Comparison of ENCODE assay signal across 10 cellular contexts in the genomic region with DNA sequence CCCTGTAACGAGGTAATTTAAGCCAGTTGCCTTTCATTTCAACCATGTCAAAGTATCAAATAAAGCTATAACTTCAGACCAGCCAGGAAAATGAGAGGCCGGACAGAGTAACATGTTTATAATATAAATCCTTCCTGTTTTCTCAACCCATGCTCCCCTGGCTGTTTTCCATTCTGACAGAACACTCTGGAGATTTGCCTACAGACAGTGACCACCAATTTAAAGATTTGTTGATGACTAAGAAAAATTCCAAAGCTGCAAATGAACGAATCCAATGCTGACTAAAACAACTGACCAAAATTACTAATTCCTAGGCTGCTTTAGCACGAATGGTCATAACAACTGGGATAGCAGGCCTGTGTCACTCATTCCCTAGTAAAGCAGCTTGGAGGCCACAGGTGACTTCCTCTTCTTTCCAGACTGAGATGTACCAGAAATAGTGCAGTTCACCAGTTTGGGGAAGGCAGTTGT.
DNase-seq lines count a peak whose midpoint lies in the region; ATAC-seq, FAIRE-seq and TF ChIP-seq lines count a peak whose summit lies in the region.
"Had no signal": no experiment of that assay in that cellular context is flagged by ENCODE, and none has a peak within 500 bp of the region (broad histone marks: within the 10 kb centered on the region; RNA-seq: fewer than 3 reads in every experiment).

No MANE protein-coding gene starts in this region.

- TF ChIP-seq CTCF in brain microvascular endothelial cell (IDR thresholded peaks at IDR 0.05; ENCODE audit: low read depth, low read length, missing control alignments): no peak
- TF ChIP-seq CTCF in type B pancreatic cell (conservative IDR thresholded peaks at IDR 0.05): no peak

- H3K4me1 Mint-ChIP-seq in type B pancreatic cell (ENCODE audit: unreplicated experiment): peaks cover 68% of the 10 kb centered on the region

- TF ChIP-seq POLR2A in GM12892 (IDR thresholded peaks at IDR 0.05; ENCODE audit: low read depth, low read length): no peak

- peak overlapping the region; percentile 42 for H3K4me3 Mint-ChIP-seq in type B pancreatic cell
- H3K4me3 Mint-ChIP-seq: B cell, T-cell had no signal

- in situ Hi-C loops in brain microvascular endothelial cell (cut with HindIII; ENCODE audit: low pct_ligation_motif_present, low sequenced_read_pairs): no loop called here

- H3K4me3 ChIP-seq in brain microvascular endothelial cell (ENCODE audit: low read depth, low read length): peak overlapping the region; percentile 9

- no peaks in the 10 kb centered on the region for H3K27me3 Mint-ChIP-seq in type B pancreatic cell
- H3K27me3 Mint-ChIP-seq: B cell, T-cell had no signal

- no peak for FAIRE-seq in GM12892 (lab: Jason Lieb, UNC)

- H3K36me3 Mint-ChIP-seq in type B pancreatic cell: peaks cover 6% of the 10 kb centered on the region
- H3K36me3 Mint-ChIP-seq: T-cell had no signal

- ATAC-seq in GM21576 (IDR thresholded peaks at IDR 0.05; ENCODE audit: unreplicated experiment): no peak
- ATAC-seq: T-cell had no signal

- peaks cover 6% of the 10 kb centered on the region for H3K9me3 Mint-ChIP-seq in type B pancreatic cell

- H3K36me3 ChIP-seq in brain microvascular endothelial cell (replicated peaks): no peaks in the 10 kb centered on the region

- peak overlapping the region; percentile 99 for H3K27ac ChIP-seq in brain microvascular endothelial cell

- peak; percentile 51 for DNase-seq in NCI-H2029 treated with DMSO at 0.1 percent for 48 hours (lab: John Stamatoyannopoulos, UW)
- no peak for DNase-seq in NCI-H2029 (lab: John Stamatoyannopoulos, UW)
- peak; percentile 91 for DNase-seq in brain microvascular endothelial cell
- DNase-seq in left kidney (ENCODE audit: low read depth, low spot score): peak; percentile 74
- DNase-seq in type B pancreatic cell (ENCODE audit: extremely low spot score, unreplicated experiment): no peak
- no peak for DNase-seq in UCSD-AML1 (lab: John Stamatoyannopoulos, UW; ENCODE audit: unreplicated experiment)
- no peak for DNase-seq in GM12892 (ENCODE audit: insufficient read length)
- DNase-seq: T-cell had no signal

- H3K27ac Mint-ChIP-seq in type B pancreatic cell: peak overlapping the region; percentile 91
- H3K27ac Mint-ChIP-seq: B cell, T-cell had no signal

- H3K27me3 ChIP-seq in brain microvascular endothelial cell (replicated peaks): no peaks in the 10 kb centered on the region

Comparison
In these comparisons a context has a peak if more than half of its experiments do, and no peak if none do; other contexts are left out.
1. DNase-seq: peak in NCI-H2029 treated with DMSO at 0.1 percent for 48 hours (single experiment), brain microvascular endothelial cell (single experiment) and left kidney (single experiment); none in NCI-H2029 (single experiment), type B pancreatic cell (single experiment), UCSD-AML1 (single experiment) and GM12892 (single experiment).